ENCODE assay signal across 1 cellular context in genomic region chr5:179806250-179807045, GRCh38.
TF ChIP-seq lines count a peak whose summit lies in the region.

Gene MGAT4B, minus strand, starts transcription at chr5:179806866. Its CDS starts 283 bp downstream, at chr5:179806583.

TF ChIP-seq in GM12878, 131 proteins besides CTCF, POLR2A, EP300 and RAD21 (continued from another document and continues in another):
- TF ChIP-seq, protein P1, sequence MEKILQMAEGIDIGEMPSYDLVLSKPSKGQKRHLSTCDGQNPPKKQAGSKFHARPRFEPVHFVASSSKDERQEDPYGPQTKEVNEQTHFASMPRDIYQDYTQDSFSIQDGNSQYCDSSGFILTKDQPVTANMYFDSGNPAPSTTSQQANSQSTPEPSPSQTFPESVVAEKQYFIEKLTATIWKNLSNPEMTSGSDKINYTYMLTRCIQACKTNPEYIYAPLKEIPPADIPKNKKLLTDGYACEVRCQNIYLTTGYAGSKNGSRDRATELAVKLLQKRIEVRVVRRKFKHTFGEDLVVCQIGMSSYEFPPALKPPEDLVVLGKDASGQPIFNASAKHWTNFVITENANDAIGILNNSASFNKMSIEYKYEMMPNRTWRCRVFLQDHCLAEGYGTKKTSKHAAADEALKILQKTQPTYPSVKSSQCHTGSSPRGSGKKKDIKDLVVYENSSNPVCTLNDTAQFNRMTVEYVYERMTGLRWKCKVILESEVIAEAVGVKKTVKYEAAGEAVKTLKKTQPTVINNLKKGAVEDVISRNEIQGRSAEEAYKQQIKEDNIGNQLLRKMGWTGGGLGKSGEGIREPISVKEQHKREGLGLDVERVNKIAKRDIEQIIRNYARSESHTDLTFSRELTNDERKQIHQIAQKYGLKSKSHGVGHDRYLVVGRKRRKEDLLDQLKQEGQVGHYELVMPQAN (conservative IDR thresholded peaks at IDR 0.05), result no peak; the same call in none of the 2 replicates
- peak; percentile 94 for TF ChIP-seq SP1 (IDR thresholded peaks at IDR 0.05; ENCODE audit: low read depth, low read length)
- no peak for TF ChIP-seq BMI1 (IDR thresholded peaks at IDR 0.05; ENCODE audit: borderline replicate concordance)
- no peak for TF ChIP-seq PML (IDR thresholded peaks at IDR 0.05; ENCODE audit: low read length)
- TF ChIP-seq ZZZ3 (IDR thresholded peaks at IDR 0.05; ENCODE audit: control insufficient read depth, insufficient read length, low read depth), result no peak
- TF ChIP-seq, protein P2, sequence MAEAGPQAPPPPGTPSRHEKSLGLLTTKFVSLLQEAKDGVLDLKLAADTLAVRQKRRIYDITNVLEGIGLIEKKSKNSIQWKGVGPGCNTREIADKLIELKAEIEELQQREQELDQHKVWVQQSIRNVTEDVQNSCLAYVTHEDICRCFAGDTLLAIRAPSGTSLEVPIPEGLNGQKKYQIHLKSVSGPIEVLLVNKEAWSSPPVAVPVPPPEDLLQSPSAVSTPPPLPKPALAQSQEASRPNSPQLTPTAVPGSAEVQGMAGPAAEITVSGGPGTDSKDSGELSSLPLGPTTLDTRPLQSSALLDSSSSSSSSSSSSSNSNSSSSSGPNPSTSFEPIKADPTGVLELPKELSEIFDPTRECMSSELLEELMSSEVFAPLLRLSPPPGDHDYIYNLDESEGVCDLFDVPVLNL (IDR thresholded peaks at IDR 0.05; ENCODE audit: low read depth, low read length), result 0 out of 2 replicates have a peak, but pooled peaks have one; percentile 29
- TF ChIP-seq CUX1 (IDR thresholded peaks at IDR 0.05; ENCODE audit: insufficient replicate concordance, low read depth, low read length), result no peak
- 0 out of 2 replicates have a peak, but pooled peaks have one; percentile 35 for TF ChIP-seq MEF2A (IDR thresholded peaks at IDR 0.05; ENCODE audit: insufficient read depth, low read depth, low read length)
- TF ChIP-seq, protein P3, sequence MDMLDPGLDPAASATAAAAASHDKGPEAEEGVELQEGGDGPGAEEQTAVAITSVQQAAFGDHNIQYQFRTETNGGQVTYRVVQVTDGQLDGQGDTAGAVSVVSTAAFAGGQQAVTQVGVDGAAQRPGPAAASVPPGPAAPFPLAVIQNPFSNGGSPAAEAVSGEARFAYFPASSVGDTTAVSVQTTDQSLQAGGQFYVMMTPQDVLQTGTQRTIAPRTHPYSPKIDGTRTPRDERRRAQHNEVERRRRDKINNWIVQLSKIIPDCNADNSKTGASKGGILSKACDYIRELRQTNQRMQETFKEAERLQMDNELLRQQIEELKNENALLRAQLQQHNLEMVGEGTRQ (IDR thresholded peaks at IDR 0.05; ENCODE audit: borderline replicate concordance, low read depth, low read length), result no peak
- no peak for TF ChIP-seq SUZ12 (IDR thresholded peaks at IDR 0.05; ENCODE audit: unreplicated experiment)
- TF ChIP-seq SREBF1 (IDR thresholded peaks at IDR 0.05; ENCODE audit: low read length), result no peak
- no peak for TF ChIP-seq TCF7 (IDR thresholded peaks at IDR 0.05; ENCODE audit: borderline replicate concordance)
- no peak for TF ChIP-seq SRF (IDR thresholded peaks at IDR 0.05; ENCODE audit: low read depth in 2 of 2, low read length in 2 of 2)
- TF ChIP-seq STAT3 (IDR thresholded peaks at IDR 0.05; ENCODE audit: low read depth, low read length), result no peak
- TF ChIP-seq NFIC (IDR thresholded peaks at IDR 0.05; ENCODE audit: low read depth, low read length), result no peak
- no peak for TF ChIP-seq PRDM15 (CRISPR knock-in tag; IDR thresholded peaks at IDR 0.05)
- TF ChIP-seq DPF2 (IDR thresholded peaks at IDR 0.05), result no peak
- TF ChIP-seq, protein P4, sequence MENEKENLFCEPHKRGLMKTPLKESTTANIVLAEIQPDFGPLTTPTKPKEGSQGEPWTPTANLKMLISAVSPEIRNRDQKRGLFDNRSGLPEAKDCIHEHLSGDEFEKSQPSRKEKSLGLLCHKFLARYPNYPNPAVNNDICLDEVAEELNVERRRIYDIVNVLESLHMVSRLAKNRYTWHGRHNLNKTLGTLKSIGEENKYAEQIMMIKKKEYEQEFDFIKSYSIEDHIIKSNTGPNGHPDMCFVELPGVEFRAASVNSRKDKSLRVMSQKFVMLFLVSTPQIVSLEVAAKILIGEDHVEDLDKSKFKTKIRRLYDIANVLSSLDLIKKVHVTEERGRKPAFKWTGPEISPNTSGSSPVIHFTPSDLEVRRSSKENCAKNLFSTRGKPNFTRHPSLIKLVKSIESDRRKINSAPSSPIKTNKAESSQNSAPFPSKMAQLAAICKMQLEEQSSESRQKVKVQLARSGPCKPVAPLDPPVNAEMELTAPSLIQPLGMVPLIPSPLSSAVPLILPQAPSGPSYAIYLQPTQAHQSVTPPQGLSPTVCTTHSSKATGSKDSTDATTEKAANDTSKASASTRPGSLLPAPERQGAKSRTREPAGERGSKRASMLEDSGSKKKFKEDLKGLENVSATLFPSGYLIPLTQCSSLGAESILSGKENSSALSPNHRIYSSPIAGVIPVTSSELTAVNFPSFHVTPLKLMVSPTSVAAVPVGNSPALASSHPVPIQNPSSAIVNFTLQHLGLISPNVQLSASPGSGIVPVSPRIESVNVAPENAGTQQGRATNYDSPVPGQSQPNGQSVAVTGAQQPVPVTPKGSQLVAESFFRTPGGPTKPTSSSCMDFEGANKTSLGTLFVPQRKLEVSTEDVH (IDR thresholded peaks at IDR 0.05; ENCODE audit: low read depth, partially characterized antibody), result no peak
- TF ChIP-seq WRNIP1 (IDR thresholded peaks at IDR 0.05; ENCODE audit: borderline replicate concordance, low read depth, low read length), result no peak
- TF ChIP-seq IKZF1 (conservative IDR thresholded peaks at IDR 0.05), result 0 out of 2 replicates have a peak, but pooled peaks have one; percentile 42
- TF ChIP-seq SMC3 (IDR thresholded peaks at IDR 0.05; ENCODE audit: borderline replicate concordance, low read length), result no peak
- no peak; the same call in none of the 2 replicates for TF ChIP-seq SIN3A (IDR thresholded peaks at IDR 0.05; ENCODE audit: low read depth, low read length)
- TF ChIP-seq, protein P5, sequence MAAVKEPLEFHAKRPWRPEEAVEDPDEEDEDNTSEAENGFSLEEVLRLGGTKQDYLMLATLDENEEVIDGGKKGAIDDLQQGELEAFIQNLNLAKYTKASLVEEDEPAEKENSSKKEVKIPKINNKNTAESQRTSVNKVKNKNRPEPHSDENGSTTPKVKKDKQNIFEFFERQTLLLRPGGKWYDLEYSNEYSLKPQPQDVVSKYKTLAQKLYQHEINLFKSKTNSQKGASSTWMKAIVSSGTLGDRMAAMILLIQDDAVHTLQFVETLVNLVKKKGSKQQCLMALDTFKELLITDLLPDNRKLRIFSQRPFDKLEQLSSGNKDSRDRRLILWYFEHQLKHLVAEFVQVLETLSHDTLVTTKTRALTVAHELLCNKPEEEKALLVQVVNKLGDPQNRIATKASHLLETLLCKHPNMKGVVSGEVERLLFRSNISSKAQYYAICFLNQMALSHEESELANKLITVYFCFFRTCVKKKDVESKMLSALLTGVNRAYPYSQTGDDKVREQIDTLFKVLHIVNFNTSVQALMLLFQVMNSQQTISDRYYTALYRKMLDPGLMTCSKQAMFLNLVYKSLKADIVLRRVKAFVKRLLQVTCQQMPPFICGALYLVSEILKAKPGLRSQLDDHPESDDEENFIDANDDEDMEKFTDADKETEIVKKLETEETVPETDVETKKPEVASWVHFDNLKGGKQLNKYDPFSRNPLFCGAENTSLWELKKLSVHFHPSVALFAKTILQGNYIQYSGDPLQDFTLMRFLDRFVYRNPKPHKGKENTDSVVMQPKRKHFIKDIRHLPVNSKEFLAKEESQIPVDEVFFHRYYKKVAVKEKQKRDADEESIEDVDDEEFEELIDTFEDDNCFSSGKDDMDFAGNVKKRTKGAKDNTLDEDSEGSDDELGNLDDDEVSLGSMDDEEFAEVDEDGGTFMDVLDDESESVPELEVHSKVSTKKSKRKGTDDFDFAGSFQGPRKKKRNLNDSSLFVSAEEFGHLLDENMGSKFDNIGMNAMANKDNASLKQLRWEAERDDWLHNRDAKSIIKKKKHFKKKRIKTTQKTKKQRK (IDR thresholded peaks at IDR 0.05; ENCODE audit: low read depth, low read length), result no peak
- TF ChIP-seq IRF5 (IDR thresholded peaks at IDR 0.05; ENCODE audit: borderline replicate concordance), result no peak
- no peak for TF ChIP-seq BRCA1 (IDR thresholded peaks at IDR 0.05; ENCODE audit: low read depth, low read length)
- TF ChIP-seq ZNF592 (IDR thresholded peaks at IDR 0.05), result 0 out of 2 replicates have a peak, but pooled peaks have one; percentile 48
